ENCODE assay signal across 1 cellular context in genomic region chr11:61707574-61707973, GRCh38.
TF ChIP-seq lines count a peak whose summit lies in the region.

No MANE protein-coding gene starts in this region.

TF ChIP-seq in HCT116, 20 proteins besides CTCF, POLR2A, EP300 and RAD21 (continued from another document):
- no peak for TF ChIP-seq REST (IDR thresholded peaks at IDR 0.05; ENCODE audit: low read depth)
- no peak for TF ChIP-seq POLR2AphosphoS5 (IDR thresholded peaks at IDR 0.05; ENCODE audit: low read depth, low read length)
- no peak for TF ChIP-seq ELF1 (IDR thresholded peaks at IDR 0.05; ENCODE audit: borderline replicate concordance, low read depth)
